ENCODE assay signal across 18 cellular contexts in genomic region chr21:45741691-45742090, GRCh38.
DNase-seq lines count a peak whose midpoint lies in the region; ATAC-seq and TF ChIP-seq lines count a peak whose summit lies in the region.
"Had no signal": no experiment of that assay in that cellular context is flagged by ENCODE, and none has a peak within 500 bp of the region (broad histone marks: within the 10 kb centered on the region; RNA-seq: fewer than 3 reads in every experiment).

No MANE protein-coding gene starts in this region.

- H4K5ac ChIP-seq in IMR-90 (ENCODE audit: low read depth, low read length): no peak overlapping the region

- no peak overlapping the region for H3K23ac ChIP-seq in IMR-90 (ENCODE audit: low read depth, low read length)

- no peaks in the 10 kb centered on the region; the same call in none of the 2 replicates for H4K20me1 ChIP-seq in IMR-90 (ENCODE audit: insufficient read depth, low read length)

- DNase-seq in activated CD4-positive, alpha-beta T cell treated with anti-CD3 and anti-CD28 coated beads for 36 hours: peak; percentile 50
- no peak for DNase-seq in activated CD4-positive, alpha-beta T cell treated with anti-CD3 and anti-CD28 coated beads, Interleukin-2, amount 10 ng/mL, durations not matched to agents 7 days and 5 days
- DNase-seq in A673 (ENCODE audit: low spot score) (no peak), IMR-90 (peak; percentile 10), islet precursor cell (peak; percentile 78), SW480 (ENCODE audit: low spot score) (no peak)
- DNase-seq: Calu3, DMS79 treated with DMSO at 0.1 percent for 48 hours, GF-D8, GOT3, KBM-7, NCI-H1092, NCI-H446, NCI-H748 treated with DMSO at 0.1 percent for 48 hours, PC-3 had no signal

- H2BK20ac ChIP-seq in IMR-90 (ENCODE audit: low read depth, low read length): no peak overlapping the region

- POLR2A ChIA-PET in activated CD4-positive, alpha-beta T cell treated with anti-CD3 and anti-CD28 coated beads for 36 hours (lab: Charles Lee): interaction anchor here (1.1 kb wide), 1 partner anchor 96 kb away, joined by 3 read pairs; no protein-coding TSS in a partner anchor
- POLR2A ChIA-PET in activated CD4-positive, alpha-beta T cell treated with anti-CD3 and anti-CD28 coated beads, Interleukin-2, amount 10 ng/mL, durations not matched to agents 7 days and 5 days (lab: Charles Lee): interaction anchor here (0.6 kb wide), 1 partner anchor 152 kb away, joined by 3 read pairs; no protein-coding TSS in a partner anchor
- POLR2A ChIA-PET in A673 (lab: Charles Lee; ENCODE audit: low non-redundant PET) (no interaction called here), IMR-90 (lab: Charles Lee; ENCODE audit: unreplicated experiment) (interaction anchor here (0.6 kb wide), 1 partner anchor 46 kb away, joined by 3 read pairs; no protein-coding TSS in a partner anchor)

- H3K9me3 ChIP-seq in A673 (ENCODE audit: low read depth, low read length, poor library complexity, severe bottlenecking): no peaks in the 10 kb centered on the region
- no peaks in the 10 kb centered on the region for H3K9me3 ChIP-seq in IMR-90 (ENCODE audit: control insufficient read depth, insufficient read depth, low read length)

- no peak overlapping the region for H2BK15ac ChIP-seq in IMR-90 (ENCODE audit: low read depth, low read length)

- H2AK9ac ChIP-seq in IMR-90 (replicated peaks; ENCODE audit: low read depth, low read length, poor library complexity): no peak overlapping the region

- peaks cover 3% of the 10 kb centered on the region; the same call in 1 of the 2 replicates for H3K9me1 ChIP-seq in IMR-90 (ENCODE audit: insufficient read depth, low read length)

- no peak overlapping the region for H2BK5ac ChIP-seq in IMR-90 (ENCODE audit: low read depth, low read length, poor library complexity, severe bottlenecking)

- peak; percentile 61 for ATAC-seq in activated CD4-positive, alpha-beta T cell treated with anti-CD3 and anti-CD28 coated beads for 36 hours
- ATAC-seq in IMR-90 (ENCODE audit: low read depth) (no peak), HG03280 (IDR thresholded peaks at IDR 0.05; ENCODE audit: unreplicated experiment) (no peak), GM19328 (IDR thresholded peaks at IDR 0.05; ENCODE audit: unreplicated experiment) (no peak)
- ATAC-seq: PC-3 had no signal

- no peak overlapping the region for H2BK120ac ChIP-seq in IMR-90 (ENCODE audit: low read depth, low read length)

- WGBS in IMR-90 (ENCODE audit: extremely low coverage in 2 of 2, insufficient read length in 1 of 2), 2 experiments: 85% methylated on average over 2 of the region's 6 CpGs; no CpG with 5 or more reads in 1 of the 2 experiments

- H3K18ac ChIP-seq in IMR-90 (ENCODE audit: low read depth, low read length): no peak overlapping the region

- H3K27ac Mint-ChIP-seq in activated CD4-positive, alpha-beta T cell treated with anti-CD3 and anti-CD28 coated beads for 36 hours: no peak overlapping the region
- H3K27ac Mint-ChIP-seq in activated CD4-positive, alpha-beta T cell treated with anti-CD3 and anti-CD28 coated beads, Interleukin-2, amount 10 ng/mL, durations not matched to agents 7 days and 5 days: no peak overlapping the region

- H3K27ac ChIP-seq in A673 (ENCODE audit: low read depth, low read length, poor library complexity, severe bottlenecking) (peak overlapping the region; percentile 34), IMR-90 (ENCODE audit: insufficient read depth, low read length) (no peak overlapping the region)
- H3K27ac ChIP-seq: HL-60 had no signal

- no peak overlapping the region for H3K4me3 ChIP-seq in A673 (ENCODE audit: low read depth, low read length, poor library complexity, severe bottlenecking)
- H3K4me3 ChIP-seq in IMR-90 (ENCODE audit: insufficient read depth, low read depth, low read length): no peak overlapping the region

- no peak for TF ChIP-seq CTCF in A673 (conservative IDR thresholded peaks at IDR 0.05; ENCODE audit: low read depth, low read length)
- TF ChIP-seq CTCF in IMR-90 (conservative IDR thresholded peaks at IDR 0.05; ENCODE audit: low read depth, low read length): no peak

- H3K56ac ChIP-seq in IMR-90 (ENCODE audit: extremely low read depth, insufficient read depth, low read length): no peak overlapping the region

- CTCF ChIA-PET in activated CD4-positive, alpha-beta T cell treated with anti-CD3 and anti-CD28 coated beads for 36 hours (lab: Charles Lee): interaction anchor here (0.5 to 1.5 kb wide), 2 partner anchors 26 to 617 kb away, joined by 3 to 4 read pairs; no protein-coding TSS in a partner anchor
- CTCF ChIA-PET in activated CD4-positive, alpha-beta T cell treated with anti-CD3 and anti-CD28 coated beads, Interleukin-2, amount 10 ng/mL, durations not matched to agents 7 days and 5 days (lab: Charles Lee): interaction anchor here (0.6 to 1.4 kb wide), 2 partner anchors 9 to 100 kb away, joined by 3 read pairs; no protein-coding TSS in a partner anchor
- CTCF ChIA-PET in A673 (lab: Charles Lee) (no interaction called here), IMR-90 (lab: Yijun Ruan, JAX) (interaction anchor here (0.9 to 1.5 kb wide), 2 partner anchors 9 to 13 kb away, joined by 3 read pairs; no protein-coding TSS in a partner anchor)

- no peak overlapping the region for H3K4ac ChIP-seq in IMR-90 (ENCODE audit: low read depth, low read length)

- H2AK5ac ChIP-seq in IMR-90 (ENCODE audit: low read depth, low read length): no peak overlapping the region

- H3K27me3 Mint-ChIP-seq in activated CD4-positive, alpha-beta T cell treated with anti-CD3 and anti-CD28 coated beads for 36 hours: no peaks in the 10 kb centered on the region
- no peaks in the 10 kb centered on the region for H3K27me3 Mint-ChIP-seq in activated CD4-positive, alpha-beta T cell treated with anti-CD3 and anti-CD28 coated beads, Interleukin-2, amount 10 ng/mL, durations not matched to agents 7 days and 5 days

- intact Hi-C loops in activated CD4-positive, alpha-beta T cell treated with anti-CD3 and anti-CD28 coated beads for 36 hours (cut with DNase I, micrococcal nuclease): no loop called here
- intact Hi-C loops in A673 (cut with micrococcal nuclease; ENCODE audit: unreplicated experiment) (no loop called here), IMR-90 (cut with micrococcal nuclease) (no loop called here)

- dilution Hi-C loops in IMR-90 (cut with HindIII; ENCODE audit: low sequenced_read_pairs, unreplicated experiment): no loop called here

- H3K79me1 ChIP-seq in IMR-90 (ENCODE audit: low read depth in 1 of 2, low read length in 2 of 2): no peaks in the 10 kb centered on the region

- peaks cover 3% of the 10 kb centered on the region for H3K9me3 Mint-ChIP-seq in activated CD4-positive, alpha-beta T cell treated with anti-CD3 and anti-CD28 coated beads for 36 hours (ENCODE audit: low read depth)
- H3K9me3 Mint-ChIP-seq in activated CD4-positive, alpha-beta T cell treated with anti-CD3 and anti-CD28 coated beads, Interleukin-2, amount 10 ng/mL, durations not matched to agents 7 days and 5 days: peaks cover 4% of the 10 kb centered on the region

- in situ Hi-C loops in IMR-90 (cut with MboI; ENCODE audit: low sequenced_read_pairs): no loop called here

- TF ChIP-seq RAD21 in IMR-90 (IDR thresholded peaks at IDR 0.05; ENCODE audit: low read length): no peak

- H3K36me3 ChIP-seq in A673 (ENCODE audit: insufficient read depth, low read length, poor library complexity, severe bottlenecking) (no peaks in the 10 kb centered on the region), IMR-90 (ENCODE audit: control insufficient read depth, insufficient read depth, low read length) (no peaks in the 10 kb centered on the region; the same call in 1 of the 2 replicates)

- H3K27me3 ChIP-seq in A673 (replicated peaks; ENCODE audit: insufficient read depth, low read depth, low read length, poor library complexity) (no peaks in the 10 kb centered on the region), IMR-90 (ENCODE audit: control insufficient read depth, insufficient read depth, low read length) (no peaks in the 10 kb centered on the region)

- H3K14ac ChIP-seq in IMR-90 (replicated peaks; ENCODE audit: low read depth, low read length): no peak overlapping the region

- no peak overlapping the region for H4K91ac ChIP-seq in IMR-90 (ENCODE audit: insufficient read depth, low read depth, low read length)

- H3K36me3 Mint-ChIP-seq in activated CD4-positive, alpha-beta T cell treated with anti-CD3 and anti-CD28 coated beads for 36 hours (ENCODE audit: low read depth): peaks cover 7% of the 10 kb centered on the region
- peaks cover 9% of the 10 kb centered on the region for H3K36me3 Mint-ChIP-seq in activated CD4-positive, alpha-beta T cell treated with anti-CD3 and anti-CD28 coated beads, Interleukin-2, amount 10 ng/mL, durations not matched to agents 7 days and 5 days (ENCODE audit: low read depth)

- H4K8ac ChIP-seq in IMR-90 (ENCODE audit: low read depth in 2 of 2, low read length in 2 of 2): no peak overlapping the region

- H2AFZ ChIP-seq in IMR-90 (replicated peaks; ENCODE audit: low read length, poor library complexity): no peak overlapping the region

- peaks cover 15% of the 10 kb centered on the region for H3K4me1 Mint-ChIP-seq in activated CD4-positive, alpha-beta T cell treated with anti-CD3 and anti-CD28 coated beads for 36 hours
- H3K4me1 Mint-ChIP-seq in activated CD4-positive, alpha-beta T cell treated with anti-CD3 and anti-CD28 coated beads, Interleukin-2, amount 10 ng/mL, durations not matched to agents 7 days and 5 days: peaks cover 2% of the 10 kb centered on the region

- no peak overlapping the region for H3K4me3 Mint-ChIP-seq in activated CD4-positive, alpha-beta T cell treated with anti-CD3 and anti-CD28 coated beads for 36 hours
- no peak overlapping the region for H3K4me3 Mint-ChIP-seq in activated CD4-positive, alpha-beta T cell treated with anti-CD3 and anti-CD28 coated beads, Interleukin-2, amount 10 ng/mL, durations not matched to agents 7 days and 5 days

- no peak for TF ChIP-seq POLR2A in IMR-90 (IDR thresholded peaks at IDR 0.05; ENCODE audit: low read depth, low read length)

- no TSS peak for BruUV-seq in A673 (replicated peaks; lab: Mats Ljungman, UMichigan)
- BruUV-seq in IMR-90 (replicated peaks; lab: Mats Ljungman, UMichigan): no TSS peak

- H3K9ac ChIP-seq in IMR-90 (ENCODE audit: low read depth, low read length): no peak overlapping the region

- H3K4me2 ChIP-seq in IMR-90 (ENCODE audit: low read depth, low read length): no peak overlapping the region

- H3K4me1 ChIP-seq in A673 (ENCODE audit: insufficient read depth, low read length, poor library complexity, severe bottlenecking) (peaks cover 43% of the 10 kb centered on the region), IMR-90 (ENCODE audit: control insufficient read depth, insufficient read depth, low read length) (no peaks in the 10 kb centered on the region)

TF ChIP-seq in IMR-90, 13 proteins besides CTCF, POLR2A, EP300 and RAD21 (continues in another document):
- TF ChIP-seq MAZ (IDR thresholded peaks at IDR 0.05; ENCODE audit: borderline replicate concordance, low read depth, low read length) (no peak), MAFK (IDR thresholded peaks at IDR 0.05; ENCODE audit: low read depth, low read length) (no peak), BHLHE40 (IDR thresholded peaks at IDR 0.05; ENCODE audit: low read depth, low read length) (no peak), CEBPB (IDR thresholded peaks at IDR 0.05; ENCODE audit: low read depth, low read length) (no peak)

Comparison
In these comparisons a context has a peak if more than half of its experiments do, and no peak if none do; other contexts are left out.
1. DNase-seq: peak in activated CD4-positive, alpha-beta T cell treated with anti-CD3 and anti-CD28 coated beads for 36 hours (single experiment), IMR-90 (single experiment) and islet precursor cell (single experiment); none in activated CD4-positive, alpha-beta T cell treated with anti-CD3 and anti-CD28 coated beads, Interleukin-2, amount 10 ng/mL, durations not matched to agents 7 days and 5 days (single experiment), A673 (single experiment) and SW480 (single experiment).